8 cellular contexts compared by ENCODE assay signal in genomic region chr1:23530750-23531651, GRCh38. TPM values are rescaled to one million over a fixed set of nuclear protein-coding genes. Genes with fewer than 3 reads are reported as not detected.
A peak's percentile ranks its signal among the peaks of the same experiment; 100 is the strongest.
DNase-seq lines count a peak whose midpoint lies in the region; ATAC-seq, FAIRE-seq and TF ChIP-seq lines count a peak whose summit lies in the region.

A gene with protein sequence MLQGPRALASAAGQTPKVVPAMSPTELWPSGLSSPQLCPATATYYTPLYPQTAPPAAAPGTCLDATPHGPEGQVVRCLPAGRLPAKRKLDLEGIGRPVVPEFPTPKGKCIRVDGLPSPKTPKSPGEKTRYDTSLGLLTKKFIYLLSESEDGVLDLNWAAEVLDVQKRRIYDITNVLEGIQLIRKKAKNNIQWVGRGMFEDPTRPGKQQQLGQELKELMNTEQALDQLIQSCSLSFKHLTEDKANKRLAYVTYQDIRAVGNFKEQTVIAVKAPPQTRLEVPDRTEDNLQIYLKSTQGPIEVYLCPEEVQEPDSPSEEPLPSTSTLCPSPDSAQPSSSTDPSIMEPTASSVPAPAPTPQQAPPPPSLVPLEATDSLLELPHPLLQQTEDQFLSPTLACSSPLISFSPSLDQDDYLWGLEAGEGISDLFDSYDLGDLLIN (minus strand): TSS chr1:23531233. CDS start chr1:23530793, 440 bp downstream.

- peak; percentile 43 for TF ChIP-seq CTCF in endodermal cell (conservative IDR thresholded peaks at IDR 0.05)

- peaks cover 31% of the 10 kb centered on the region for H3K36me3 Mint-ChIP-seq in activated CD8-positive, alpha-beta memory T cell treated with anti-CD3 and anti-CD28 coated beads, Interleukin-2, amount 10 ng/mL, durations not matched to agents 7 days and 5 days
- no peaks in the 10 kb centered on the region for H3K36me3 Mint-ChIP-seq in endodermal cell (ENCODE audit: low read depth)

- H3K4me1 Mint-ChIP-seq in activated CD8-positive, alpha-beta memory T cell treated with anti-CD3 and anti-CD28 coated beads, Interleukin-2, amount 10 ng/mL, durations not matched to agents 7 days and 5 days = peaks cover 68% of the 10 kb centered on the region
- peaks cover 5% of the 10 kb centered on the region for H3K4me1 Mint-ChIP-seq in endodermal cell

- H3K27ac Mint-ChIP-seq in activated CD8-positive, alpha-beta memory T cell treated with anti-CD3 and anti-CD28 coated beads, Interleukin-2, amount 10 ng/mL, durations not matched to agents 7 days and 5 days = peak within 1 kb of the TSS; percentile 94
- peak within 1 kb of the TSS; percentile 35 for H3K27ac Mint-ChIP-seq in endodermal cell

- TF ChIP-seq POLR2A in GM18951 (IDR thresholded peaks at IDR 0.05; ENCODE audit: extremely low read depth, insufficient read depth, insufficient read length) = peak; percentile 30

- peaks cover 6% of the 10 kb centered on the region for H3K4me1 ChIP-seq in endodermal cell (ENCODE audit: control insufficient read depth, insufficient read depth, low read length)

- peaks cover 4% of the 10 kb centered on the region for H3K27me3 Mint-ChIP-seq in activated CD8-positive, alpha-beta memory T cell treated with anti-CD3 and anti-CD28 coated beads, Interleukin-2, amount 10 ng/mL, durations not matched to agents 7 days and 5 days
- H3K27me3 Mint-ChIP-seq in endodermal cell (ENCODE audit: insufficient read depth) = peaks cover 46% of the 10 kb centered on the region

- 0% methylated on average over 7 to 86 of the region's 88 CpGs for WGBS in endodermal cell (ENCODE audit: insufficient coverage in 1 of 2, insufficient read length in 1 of 2), 2 experiments

- CTCF ChIA-PET in activated CD8-positive, alpha-beta memory T cell treated with anti-CD3 and anti-CD28 coated beads, Interleukin-2, amount 10 ng/mL, durations not matched to agents 7 days and 5 days (lab: Charles Lee) = interaction anchor here (0.6 to 21.2 kb wide), 16 partner anchors 8 to 421 kb away, joined by 3 to 308 read pairs (median 5); partner anchors contain the start of gene RPL11

- ATAC-seq in activated CD8-positive, alpha-beta memory T cell treated with anti-CD3 and anti-CD28 coated beads, Interleukin-2, amount 10 ng/mL, durations not matched to agents 7 days and 5 days = peak; percentile 73

- DNase-seq in AG08396 (ENCODE audit: low spot score) = peak; percentile 98
- DNase-seq in HTR-8/SVneo (ENCODE audit: insufficient read length, low spot score) = peak; percentile 81
- peak; percentile 89 for DNase-seq in NOMO-1 treated with DMSO at 0.1 percent for 48 hours (lab: John Stamatoyannopoulos, UW; ENCODE audit: unreplicated experiment)
- peak; percentile 92 for DNase-seq in activated CD8-positive, alpha-beta memory T cell treated with anti-CD3 and anti-CD28 coated beads, Interleukin-2, amount 10 ng/mL, durations not matched to agents 7 days and 5 days
- peak; percentile 95 for DNase-seq in endodermal cell
- DNase-seq in midbrain (lab: John Stamatoyannopoulos, UW) = peak; percentile 84
- peak; percentile 72 to 76 for DNase-seq in stimulated activated CD8-positive, alpha-beta memory T cell treated with anti-CD3 and anti-CD28 coated beads, Interleukin-15, amount 100 ng/mL, for 48 hours (ENCODE audit: low read depth in 2 of 2)

- peaks cover 15% of the 10 kb centered on the region for H3K27me3 ChIP-seq in endodermal cell (ENCODE audit: control insufficient read depth, insufficient read depth, low read length, poor library complexity, severe bottlenecking)

- FAIRE-seq in HTR-8/SVneo (lab: Jason Lieb, UNC) = no peak

- peak within 1 kb of the TSS; percentile 79 for H3K4me3 ChIP-seq in endodermal cell (ENCODE audit: low read length)

- peak within 1 kb of the TSS; percentile 66 for H3K9ac ChIP-seq in endodermal cell (ENCODE audit: extremely low read depth, low read length, poor library complexity, severe bottlenecking)

- H3K4me3 Mint-ChIP-seq in activated CD8-positive, alpha-beta memory T cell treated with anti-CD3 and anti-CD28 coated beads, Interleukin-2, amount 10 ng/mL, durations not matched to agents 7 days and 5 days = peak within 1 kb of the TSS; percentile 91
- H3K4me3 Mint-ChIP-seq in endodermal cell = peak within 1 kb of the TSS; percentile 63

- no peaks in the 10 kb centered on the region for H3K9me3 Mint-ChIP-seq in activated CD8-positive, alpha-beta memory T cell treated with anti-CD3 and anti-CD28 coated beads, Interleukin-2, amount 10 ng/mL, durations not matched to agents 7 days and 5 days (ENCODE audit: low read depth)
- H3K9me3 Mint-ChIP-seq in endodermal cell = no peaks in the 10 kb centered on the region

- H3K36me3 ChIP-seq in endodermal cell (ENCODE audit: control insufficient read depth, insufficient read depth, low read length) = no peaks in the 10 kb centered on the region

- peak within 1 kb of the TSS; percentile 72 for H3K27ac ChIP-seq in endodermal cell (ENCODE audit: low read depth, low read length)

- in situ Hi-C loops in GM18951 (cut with MboI; ENCODE audit: low sequenced_read_pairs, unreplicated experiment) = no loop called here

- no peaks in the 10 kb centered on the region for H3K9me3 ChIP-seq in endodermal cell (ENCODE audit: control insufficient read depth, low read length)

RNA-seq across cellular contexts. Expression of the gene that starts here (rescaled TPM):
- 100 to 1,000 TPM in 1 of 2 experiments, 10 to 100 TPM in 1; 77.4 to 103 TPM for total RNA-seq in activated CD8-positive, alpha-beta memory T cell treated with anti-CD3 and anti-CD28 coated beads, Interleukin-2, amount 10 ng/mL, durations not matched to agents 7 days and 5 days
- 1 to 10 TPM; 7.3 to 9.8 TPM for total RNA-seq in endodermal cell
- 7.4 TPM for polyA plus RNA-seq in endodermal cell (2013, experiment 1 of 2)
- polyA plus RNA-seq in endodermal cell (2013, experiment 2 of 2) = 7.7 TPM

Comparison
In these comparisons a context has a peak if more than half of its experiments do, and no peak if none do; other contexts are left out.
1. Peak in every context shown above with its lines: DNase-seq, ATAC-seq, H3K4me3 ChIP-seq and H3K27ac ChIP-seq.
2. RNA of the gene that starts here (total RNA-seq): 77.4 to 103 TPM in activated CD8-positive, alpha-beta memory T cell treated with anti-CD3 and anti-CD28 coated beads, Interleukin-2, amount 10 ng/mL, durations not matched to agents 7 days and 5 days; 7.3 to 9.8 TPM in endodermal cell; every median in the first group is over 4 times any median in the second.